13 cellular contexts compared by ENCODE assay signal in the genomic region with DNA sequence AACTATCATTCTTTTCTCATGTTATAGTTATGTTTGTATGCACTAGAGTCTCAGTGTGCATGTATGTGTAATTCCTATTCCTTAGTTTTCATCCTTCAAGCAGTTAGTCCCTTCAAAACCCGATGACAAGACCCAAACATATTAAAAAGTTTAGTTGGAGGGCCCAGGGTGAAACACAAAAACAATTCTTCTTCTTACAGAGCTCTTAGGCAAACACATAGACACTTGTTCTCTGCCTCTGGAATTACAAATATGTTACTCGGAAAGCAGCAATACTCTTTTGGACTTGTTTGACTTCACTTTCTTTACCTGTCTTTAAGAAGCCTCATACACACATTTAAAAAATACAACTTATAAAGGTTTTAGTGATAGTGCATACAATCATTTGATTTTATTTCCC. TPM values are rescaled to one million over a fixed set of nuclear protein-coding genes. Genes with fewer than 3 reads are reported as not detected.
"Had no signal": no experiment of that assay in that cellular context is flagged by ENCODE, and none has a peak within 500 bp of the region (broad histone marks: within the 10 kb centered on the region; RNA-seq: fewer than 3 reads in every experiment).

No MANE protein-coding gene starts in this region.

- DNase-seq: activated CD4-positive, alpha-beta memory T cell treated with anti-CD3 and anti-CD28 coated beads, Interleukin-2, amount 10 ng/mL, durations not matched to agents 7 days and 5 days; activated CD4-positive, alpha-beta T cell treated with anti-CD3 and anti-CD28 coated beads for 36 hours; activated CD8-positive, alpha-beta memory T cell treated with anti-CD3 and anti-CD28 coated beads, Interleukin-2, amount 50 U/mL, for 4 hours; central memory CD4-positive, alpha-beta T cell; effector memory CD8-positive, alpha-beta T cell; kidney; naive B cell had no signal

- H3K4me1 Mint-ChIP-seq: activated CD4-positive, alpha-beta memory T cell treated with anti-CD3 and anti-CD28 coated beads, Interleukin-2, amount 10 ng/mL, durations not matched to agents 7 days and 5 days; activated CD4-positive, alpha-beta T cell treated with anti-CD3 and anti-CD28 coated beads for 36 hours; naive B cell had no signal

- H3K27ac ChIP-seq: ascending aorta, gastroesophageal sphincter, tibial nerve, VCaP had no signal

- H3K9me3 ChIP-seq: ascending aorta, gastroesophageal sphincter had no signal

- H3K4me1 ChIP-seq: ascending aorta, gastroesophageal sphincter had no signal

- H3K4me3 ChIP-seq: gastroesophageal sphincter had no signal

- H3K27me3 Mint-ChIP-seq: activated CD4-positive, alpha-beta memory T cell treated with anti-CD3 and anti-CD28 coated beads, Interleukin-2, amount 10 ng/mL, durations not matched to agents 7 days and 5 days; activated CD4-positive, alpha-beta T cell treated with anti-CD3 and anti-CD28 coated beads for 36 hours; dendritic cell treated with granulocyte-macrophage colony-stimulating factor and Interleukin-4, amounts not matched to agents 40 ng/mL and 50 ng/mL, for 4 days; effector memory CD8-positive, alpha-beta T cell; naive B cell had no signal

- H3K36me3 ChIP-seq: ascending aorta, gastroesophageal sphincter, tibial nerve had no signal

- H3K4me3 Mint-ChIP-seq: activated CD4-positive, alpha-beta memory T cell treated with anti-CD3 and anti-CD28 coated beads, Interleukin-2, amount 10 ng/mL, durations not matched to agents 7 days and 5 days; activated CD4-positive, alpha-beta T cell treated with anti-CD3 and anti-CD28 coated beads for 36 hours; dendritic cell treated with granulocyte-macrophage colony-stimulating factor and Interleukin-4, amounts not matched to agents 40 ng/mL and 50 ng/mL, for 4 days; effector memory CD8-positive, alpha-beta T cell had no signal

- H3K36me3 Mint-ChIP-seq: naive B cell had no signal

- H3K27ac Mint-ChIP-seq: activated CD4-positive, alpha-beta memory T cell treated with anti-CD3 and anti-CD28 coated beads, Interleukin-2, amount 10 ng/mL, durations not matched to agents 7 days and 5 days; activated CD4-positive, alpha-beta T cell treated with anti-CD3 and anti-CD28 coated beads for 36 hours; dendritic cell treated with granulocyte-macrophage colony-stimulating factor and Interleukin-4, amounts not matched to agents 40 ng/mL and 50 ng/mL, for 4 days; effector memory CD8-positive, alpha-beta T cell; naive B cell had no signal

- H3K27me3 ChIP-seq: ascending aorta, tibial nerve had no signal

- H3K9me3 Mint-ChIP-seq: dendritic cell treated with granulocyte-macrophage colony-stimulating factor and Interleukin-4, amounts not matched to agents 40 ng/mL and 50 ng/mL, for 4 days had no signal

RNA-seq across cellular contexts. Expression of gene CNTN6, which starts 0.8 kb away (rescaled TPM):
- total RNA-seq: activated CD4-positive, alpha-beta memory T cell treated with anti-CD3 and anti-CD28 coated beads, Interleukin-2, amount 10 ng/mL, durations not matched to agents 7 days and 5 days; activated CD4-positive, alpha-beta T cell treated with anti-CD3 and anti-CD28 coated beads for 36 hours; ascending aorta; osteoblast had no signal
